ENCODE assay signal across 8 cellular contexts in the genomic region with DNA sequence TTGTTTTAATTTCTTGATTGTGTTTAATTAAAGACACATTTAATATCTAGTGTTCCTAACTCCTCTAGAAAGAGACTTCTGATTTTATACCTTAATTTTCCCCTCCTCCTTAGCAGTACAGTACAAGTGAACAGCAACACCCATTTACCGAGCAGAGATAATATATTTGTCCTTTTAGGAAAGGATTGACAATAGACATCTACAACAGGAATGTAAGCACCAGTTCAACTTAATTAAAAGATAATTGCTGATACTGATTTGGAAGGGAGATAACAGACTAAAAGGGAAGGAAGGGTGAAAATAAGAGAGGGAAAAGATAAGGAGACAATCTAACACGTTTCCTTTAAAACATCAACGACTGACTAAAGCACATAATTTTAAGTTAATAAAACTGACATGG.
DNase-seq lines count a peak whose midpoint lies in the region; ATAC-seq and TF ChIP-seq lines count a peak whose summit lies in the region.

No MANE protein-coding gene starts in this region.

- H3K4me3 Mint-ChIP-seq in naive thymus-derived CD4-positive, alpha-beta T cell, result peak overlapping the region; percentile 85 to 100 (median 94)

- no peaks in the 10 kb centered on the region for H3K36me3 ChIP-seq in naive thymus-derived CD4-positive, alpha-beta T cell (ENCODE audit: control insufficient read depth in 2 of 3, insufficient read depth in 3 of 3, low read length in 3 of 3)

- ATAC-seq in GM21447 (IDR thresholded peaks at IDR 0.05; ENCODE audit: unreplicated experiment), result peak; percentile 24
- peak; percentile 53 for ATAC-seq in naive thymus-derived CD4-positive, alpha-beta T cell
- no peak for ATAC-seq in omental fat pad (ENCODE audit: low FRiP score)

- H3K4me3 ChIP-seq in AG10803 (ENCODE audit: low read length) (peak overlapping the region; percentile 28), coronary artery (peak overlapping the region; percentile 68)
- peak overlapping the region; percentile 51 for H3K4me3 ChIP-seq in naive thymus-derived CD4-positive, alpha-beta T cell (ENCODE audit: low read length)

- H3K9me3 ChIP-seq in naive thymus-derived CD4-positive, alpha-beta T cell (ENCODE audit: control insufficient read depth in 2 of 3, low read length in 3 of 3), result no peaks in the 10 kb centered on the region

- H3K9me3 Mint-ChIP-seq in naive thymus-derived CD4-positive, alpha-beta T cell, result no peaks in the 10 kb centered on the region

- peaks cover 34 to 82% (median 71%) of the 10 kb centered on the region in 7 donors for H3K4me1 Mint-ChIP-seq in naive thymus-derived CD4-positive, alpha-beta T cell

- peak overlapping the region; percentile 81 to 96 (median 91) for H3K27ac Mint-ChIP-seq in naive thymus-derived CD4-positive, alpha-beta T cell

- H3K27me3 ChIP-seq in naive thymus-derived CD4-positive, alpha-beta T cell (ENCODE audit: control insufficient read depth in 2 of 2, insufficient read depth in 2 of 2, low read length in 2 of 2), result no peaks in the 10 kb centered on the region

- H3K4me1 ChIP-seq in naive thymus-derived CD4-positive, alpha-beta T cell (ENCODE audit: control insufficient read depth in 2 of 2, insufficient read depth in 2 of 2, low read length in 2 of 2), result peaks cover 13 to 25% of the 10 kb centered on the region in 2 donors

- DNase-seq in AG10803 (ENCODE audit: low read depth) (no peak), NCI-H146 (lab: John Stamatoyannopoulos, UW) (peak; percentile 3), coronary artery (ENCODE audit: low spot score) (no peak), iPS-NIHi7 (ENCODE audit: extremely low spot score) (no peak), foreskin melanocyte (no peak), omental fat pad (ENCODE audit: low spot score) (no peak)
- DNase-seq in naive thymus-derived CD4-positive, alpha-beta T cell, result peak in 4 of 9 donors; percentile 22 to 28 (median 24)

- peaks cover 0 to 2% (median 0%) of the 10 kb centered on the region in 5 donors for H3K36me3 Mint-ChIP-seq in naive thymus-derived CD4-positive, alpha-beta T cell

- CTCF ChIA-PET in naive thymus-derived CD4-positive, alpha-beta T cell (lab: Charles Lee), result interaction anchor here (0.8 kb wide), 1 partner anchor 288 kb away, joined by 3 read pairs; no protein-coding TSS in a partner anchor

- TF ChIP-seq CTCF in AG10803 (conservative IDR thresholded peaks at IDR 0.05; ENCODE audit: low read length) (no peak), coronary artery (IDR thresholded peaks at IDR 0.05) (no peak), omental fat pad (IDR thresholded peaks at IDR 0.05) (no peak)

- H3K27ac ChIP-seq in coronary artery, result peak overlapping the region; percentile 22 to 63
- peak overlapping the region; percentile 69 for H3K27ac ChIP-seq in naive thymus-derived CD4-positive, alpha-beta T cell (ENCODE audit: low read depth, low read length)

- H3K27me3 Mint-ChIP-seq in naive thymus-derived CD4-positive, alpha-beta T cell, result no peaks in the 10 kb centered on the region

- intact Hi-C loops in naive thymus-derived CD4-positive, alpha-beta T cell (cut with micrococcal nuclease), result loop anchor here (1.0 to 5.0 kb wide), 11 partner anchors 29 to 1061 kb away; a partner anchor contains a TSS

- POLR2A ChIA-PET in naive thymus-derived CD4-positive, alpha-beta T cell (lab: Charles Lee), result interaction anchor here (0.5 to 1.4 kb wide), 4 partner anchors 10 to 79 kb away, joined by 3 to 7 read pairs (median 3); no protein-coding TSS in a partner anchor
